9 cellular contexts compared by ENCODE assay signal in genomic region chr9:129412814-129413536, GRCh38.
DNase-seq lines count a peak whose midpoint lies in the region; ATAC-seq, FAIRE-seq and TF ChIP-seq lines count a peak whose summit lies in the region.
"Had no signal": no experiment of that assay in that cellular context is flagged by ENCODE, and none has a peak within 500 bp of the region (broad histone marks: within the 10 kb centered on the region; RNA-seq: fewer than 3 reads in every experiment).

No MANE protein-coding gene starts in this region.

- H3K27me3 Mint-ChIP-seq in CD4-positive, alpha-beta memory T cell, result no peaks in the 10 kb centered on the region

- peaks cover 2% of the 10 kb centered on the region; the same call in 1 of the 3 replicates for H3K79me2 ChIP-seq in K562 (ENCODE audit: control insufficient read depth, insufficient read depth, low read length)

- intact Hi-C loops in CD4-positive, alpha-beta memory T cell (cut with micrococcal nuclease), result loop anchor here (1.0 to 2.0 kb wide), 5 partner anchors 30 to 234 kb away; partner anchors contain the start of gene IER5L
- intact Hi-C loops in K562 (cut with micrococcal nuclease), result loop anchor here (5.0 kb wide), 1 partner anchor 69 kb away; no protein-coding TSS in a partner anchor

- TF ChIP-seq RAD21 in K562 (CRISPR knock-in tag; conservative IDR thresholded peaks at IDR 0.05 in 1 of 2, IDR thresholded peaks at IDR 0.05 in 1 of 2), result 0 out of 4 replicates have a peak, but pooled peaks have one; percentile 6 to 11

- no peak for TF ChIP-seq CTCF in K562 (IDR thresholded peaks at IDR 0.05 in 2 of 3, conservative IDR thresholded peaks at IDR 0.05 in 1 of 3; ENCODE audit: insufficient read depth in 2 of 3, low read depth in 1 of 3, low read length in 3 of 3)
- TF ChIP-seq CTCF in retinal pigment epithelial cell (conservative IDR thresholded peaks at IDR 0.05; ENCODE audit: low read depth, low read length), result no peak
- no peak for TF ChIP-seq CTCF in GM13977 (IDR thresholded peaks at IDR 0.05; ENCODE audit: extremely low read depth, insufficient read depth, missing control alignments)

- H3K27me3 ChIP-seq in CD4-positive, alpha-beta memory T cell (ENCODE audit: insufficient read depth, low read length), result no peaks in the 10 kb centered on the region
- H3K27me3 ChIP-seq in K562 (ENCODE audit: control insufficient read depth in 2 of 2, insufficient read depth in 2 of 2, low read length in 2 of 2), result no peaks in the 10 kb centered on the region
- no peaks in the 10 kb centered on the region for H3K27me3 ChIP-seq in iPS-15b (ENCODE audit: control insufficient read depth, insufficient read depth, low read length)

- H3K9ac ChIP-seq in K562 (ENCODE audit: insufficient read depth in 1 of 2, low read depth in 2 of 2, low read length in 2 of 2) (peak overlapping the region; percentile 71 to 98), iPS-15b (ENCODE audit: low read depth, low read length) (no peak overlapping the region)

- peak overlapping the region; percentile 97 for H3K27ac ChIP-seq in CD4-positive, alpha-beta memory T cell (ENCODE audit: low read depth, low read length)
- H3K27ac ChIP-seq in K562 (ENCODE audit: extremely low read depth, low read depth, low read length), result peak overlapping the region; percentile 99

- H3K9me1 ChIP-seq in K562 (ENCODE audit: control insufficient read depth, insufficient read depth, low read length), result no peaks in the 10 kb centered on the region

- BruUV-seq in K562 (replicated peaks; lab: Mats Ljungman, UMichigan), result no TSS peak

- H3K4me2 ChIP-seq in K562 (ENCODE audit: insufficient read depth, low read length), result peak overlapping the region; percentile 58

- H4K20me1 ChIP-seq in K562 (replicated peaks; ENCODE audit: control insufficient read depth, insufficient read depth, low read length), result no peaks in the 10 kb centered on the region

- no peaks in the 10 kb centered on the region for H3K9me3 ChIP-seq in CD4-positive, alpha-beta memory T cell (ENCODE audit: control insufficient read depth in 1 of 2, low read length in 2 of 2)
- peaks cover 2% of the 10 kb centered on the region; the same call in 1 of the 2 replicates for H3K9me3 ChIP-seq in K562 (replicated peaks; ENCODE audit: control insufficient read depth, insufficient read depth, low read depth, low read length)
- no peaks in the 10 kb centered on the region for H3K9me3 ChIP-seq in iPS-15b (ENCODE audit: control insufficient read depth, insufficient read depth, low read length)

- peak overlapping the region; percentile 92 for H2AFZ ChIP-seq in K562 (ENCODE audit: low read depth, low read length)

- ATAC-seq in GM19468 (IDR thresholded peaks at IDR 0.05; ENCODE audit: extremely low read depth, unreplicated experiment) (peak; percentile 4), K562 (peak; percentile 52)

- H3K4me3 Mint-ChIP-seq in CD4-positive, alpha-beta memory T cell, result peak overlapping the region; percentile 83 to 91 (median 86)

- H3K4me3 ChIP-seq in CD4-positive, alpha-beta memory T cell (ENCODE audit: low read length in 2 of 2), result peak overlapping the region in 1 of 2 donors; percentile 48
- H3K4me3 ChIP-seq in K562 (peak overlapping the region; percentile 53), iPS-15b (ENCODE audit: low read depth, low read length) (peak overlapping the region; percentile 30), retinal pigment epithelial cell (ENCODE audit: low read length) (no peak overlapping the region)

- POLR2A ChIA-PET in CD4-positive, alpha-beta memory T cell (lab: Charles Lee; ENCODE audit: partially characterized antibody), result interaction anchor here (0.6 to 6.3 kb wide), 22 partner anchors 12 to 273 kb away, joined by 3 to 67 read pairs (median 4); partner anchors contain the start of gene IER5L
- POLR2A ChIA-PET in K562 (lab: Yijun Ruan, JAX), result interaction anchor here (0.5 kb wide), 1 partner anchor 20 kb away, joined by 3 read pairs; no protein-coding TSS in a partner anchor

- in situ Hi-C loops in K562 (cut with MboI), result loop anchor here (10.0 kb wide), 1 partner anchor 238 kb away; the partner anchor contains the start of gene IER5L
- in situ Hi-C loops in GM13977 (cut with MboI; ENCODE audit: low pct_unique_long_range_greater_than_20kb, low sequenced_read_pairs, unreplicated experiment), result no loop called here

- peak; percentile 51 for FAIRE-seq in K562 (lab: Jason Lieb, UNC)
- FAIRE-seq: TTC549 had no signal

- CTCF ChIA-PET in CD4-positive, alpha-beta memory T cell (lab: Charles Lee; ENCODE audit: partially characterized antibody), result no interaction called here
- CTCF ChIA-PET in K562 (lab: Yijun Ruan, JAX; ENCODE audit: low intra/inter-chr PET ratio), result no interaction called here

- H3K36me3 Mint-ChIP-seq in CD4-positive, alpha-beta memory T cell, result peaks cover 4 to 9% of the 10 kb centered on the region in 2 donors

- DNase-seq in CD4-positive, alpha-beta memory T cell, result peak in 3 of 5 donors; percentile 6 to 72 (median 71)
- DNase-seq in HS-5 (ENCODE audit: low read depth), result peak; percentile 25
- peak; percentile 68 for DNase-seq in SKM-1 treated with dmso at 0.1 percent for 144 hours (lab: John Stamatoyannopoulos, UW; ENCODE audit: unreplicated experiment)
- DNase-seq in K562 (ENCODE audit: extremely low read depth in 1 of 4, low spot score in 3 of 4), result peak in 3 of 4 experiments; percentile 66 to 74 (median 70)
- DNase-seq in retinal pigment epithelial cell (ENCODE audit: low read depth), result peak; percentile 68
- no peak for DNase-seq in GM13977 (ENCODE audit: low spot score)

- TF ChIP-seq EP300 in K562 (IDR thresholded peaks at IDR 0.05; ENCODE audit: low read length), result 0 out of 2 replicates have a peak, but pooled peaks have one; percentile 13

- no peaks in the 10 kb centered on the region for H3K36me3 ChIP-seq in CD4-positive, alpha-beta memory T cell (ENCODE audit: insufficient read depth, low read length)
- H3K36me3 ChIP-seq in K562 (ENCODE audit: control insufficient read depth, insufficient read depth, low read length) (no peaks in the 10 kb centered on the region), iPS-15b (ENCODE audit: control insufficient read depth, insufficient read depth, low read length) (no peaks in the 10 kb centered on the region)

- TF ChIP-seq POLR2A in K562 (conservative IDR thresholded peaks at IDR 0.05), result 0 out of 2 replicates have a peak, but pooled peaks have one; percentile 58

- peaks cover 0 to 8% (median 3%) of the 10 kb centered on the region in 8 donors for H3K9me3 Mint-ChIP-seq in CD4-positive, alpha-beta memory T cell

- H3K27ac Mint-ChIP-seq in CD4-positive, alpha-beta memory T cell, result peak overlapping the region; percentile 98 to 99 (median 99)

- H3K4me1 Mint-ChIP-seq in CD4-positive, alpha-beta memory T cell, result peaks cover 19 to 35% (median 27%) of the 10 kb centered on the region in 4 donors

- whole genome bisulfite sequencing in K562 (ENCODE audit: insufficient coverage, low coverage, missing lambda C conversion rate), result 7% methylated on average over 14 of the region's 49 CpGs

- H3K4me1 ChIP-seq in CD4-positive, alpha-beta memory T cell (ENCODE audit: insufficient read depth, low read length), result peaks cover 27% of the 10 kb centered on the region
- H3K4me1 ChIP-seq in K562 (replicated peaks in 1 of 2; ENCODE audit: control insufficient read depth in 2 of 2, insufficient read depth in 2 of 2, low read length in 2 of 2) (peaks cover 52 to 62% of the 10 kb centered on the region in 2 experiments), iPS-15b (ENCODE audit: control insufficient read depth, insufficient read depth, low read length) (peaks cover 2% of the 10 kb centered on the region)

TF ChIP-seq in K562, 482 proteins besides CTCF, POLR2A, EP300 and RAD21 (continues in another document):
- TF ChIP-seq ZNF197 (CRISPR knock-in tag; IDR thresholded peaks at IDR 0.05; ENCODE audit: low read depth), result no peak
- TF ChIP-seq ZNF175 (CRISPR knock-in tag; IDR thresholded peaks at IDR 0.05; ENCODE audit: low read depth), result peak; percentile 63; the same call in 1 of the 2 replicates
- 0 out of 2 replicates have a peak, but pooled peaks have one; percentile 6 for TF ChIP-seq THRB (CRISPR knock-in tag; conservative IDR thresholded peaks at IDR 0.05)
- TF ChIP-seq, protein P1, sequence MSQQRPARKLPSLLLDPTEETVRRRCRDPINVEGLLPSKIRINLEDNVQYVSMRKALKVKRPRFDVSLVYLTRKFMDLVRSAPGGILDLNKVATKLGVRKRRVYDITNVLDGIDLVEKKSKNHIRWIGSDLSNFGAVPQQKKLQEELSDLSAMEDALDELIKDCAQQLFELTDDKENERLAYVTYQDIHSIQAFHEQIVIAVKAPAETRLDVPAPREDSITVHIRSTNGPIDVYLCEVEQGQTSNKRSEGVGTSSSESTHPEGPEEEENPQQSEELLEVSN (IDR thresholded peaks at IDR 0.05; ENCODE audit: borderline replicate concordance in 1 of 2, extremely low read depth in 1 of 2, insufficient read depth in 1 of 2, insufficient read length in 1 of 2, low read depth in 1 of 2, low read length in 1 of 2, poor library complexity in 1 of 2, severe bottlenecking in 1 of 2), result peak in 1 of 2 experiments; percentile 20
- peak; percentile 9 for TF ChIP-seq PCBP1 (IDR thresholded peaks at IDR 0.05; ENCODE audit: low read depth, low read length, poor library complexity, severe bottlenecking)
- no peak for TF ChIP-seq ETS2 (tag; IDR thresholded peaks at IDR 0.05; ENCODE audit: borderline replicate concordance, poor library complexity, severe bottlenecking)
- TF ChIP-seq NCOA1 (IDR thresholded peaks at IDR 0.05; ENCODE audit: low read depth), result 0 out of 2 replicates have a peak, but pooled peaks have one; percentile 9
- TF ChIP-seq OTX1 (CRISPR knock-in tag; IDR thresholded peaks at IDR 0.05), result peak; percentile 53; the same call in 1 of the 2 replicates
- no peak for TF ChIP-seq PHF21A (IDR thresholded peaks at IDR 0.05; ENCODE audit: borderline replicate concordance, low read depth)
- TF ChIP-seq SNIP1 (IDR thresholded peaks at IDR 0.05; ENCODE audit: low read depth), result no peak
- TF ChIP-seq ZNF766 (CRISPR knock-in tag; conservative IDR thresholded peaks at IDR 0.05), result peak; percentile 61
